ENCODE assay signal across 8 cellular contexts in genomic region chr1:150976879-150977694, GRCh38. TPM values are rescaled to one million over a fixed set of nuclear protein-coding genes. Genes with fewer than 3 reads are reported as not detected.
DNase-seq lines count a peak whose midpoint lies in the region; ATAC-seq and TF ChIP-seq lines count a peak whose summit lies in the region.

No MANE protein-coding gene starts in this region.

- no peak for TF ChIP-seq CTCF in PC-9 (conservative IDR thresholded peaks at IDR 0.05)
- TF ChIP-seq CTCF in esophagus squamous epithelium (IDR thresholded peaks at IDR 0.05): no peak
- no peak for TF ChIP-seq CTCF in neural crest cell (conservative IDR thresholded peaks at IDR 0.05)

- POLR2A ChIA-PET in PC-9 (lab: Charles Lee; ENCODE audit: unreplicated experiment): interaction anchor here (0.6 to 0.7 kb wide), 3 partner anchors 17 to 409 kb away, joined by 3 to 11 read pairs (median 6); no protein-coding TSS in a partner anchor

- no peak overlapping the region for H3K27ac Mint-ChIP-seq in neural crest cell (ENCODE audit: unreplicated experiment)
- peak overlapping the region; percentile 77 to 93 for H3K27ac Mint-ChIP-seq in stimulated activated naive CD8-positive, alpha-beta T cell treated with anti-CD3 and anti-CD28 coated beads, Interleukin-15, amount 100 ng/mL, for 72 hours

- H3K4me3 Mint-ChIP-seq in neural crest cell: peak overlapping the region; percentile 72
- H3K4me3 Mint-ChIP-seq in stimulated activated naive CD8-positive, alpha-beta T cell treated with anti-CD3 and anti-CD28 coated beads, Interleukin-15, amount 100 ng/mL, for 72 hours: peak overlapping the region; percentile 88 to 92

- H3K4me3 ChIP-seq in PC-9 (peak overlapping the region; percentile 35; the same call in 1 of the 2 replicates), esophagus squamous epithelium (no peak overlapping the region)

- in situ Hi-C loops in G401 (cut with HindIII; ENCODE audit: low sequenced_read_pairs): no loop called here

- 29 to 36% methylated on average over 9 to 11 of the region's 11 CpGs for WGBS in esophagus squamous epithelium, 2 donors

- no peaks in the 10 kb centered on the region for H3K9me3 Mint-ChIP-seq in neural crest cell
- H3K9me3 Mint-ChIP-seq in stimulated activated naive CD8-positive, alpha-beta T cell treated with anti-CD3 and anti-CD28 coated beads, Interleukin-15, amount 100 ng/mL, for 72 hours: no peaks in the 10 kb centered on the region

- ATAC-seq in stimulated activated naive CD8-positive, alpha-beta T cell treated with anti-CD3 and anti-CD28 coated beads, Interleukin-15, amount 100 ng/mL, for 72 hours: peak; percentile 69
- ATAC-seq in HG02981 (IDR thresholded peaks at IDR 0.05; ENCODE audit: unreplicated experiment): no peak

- CTCF ChIA-PET in PC-9 (lab: Charles Lee): interaction anchor here (0.6 to 0.9 kb wide), 3 partner anchors 19 to 51 kb away, joined by 3 to 9 read pairs (median 5); partner anchors contain the start of gene SETDB1

- no peaks in the 10 kb centered on the region for H3K27me3 ChIP-seq in PC-9 (ENCODE audit: insufficient read depth, low read depth)
- no peaks in the 10 kb centered on the region for H3K27me3 ChIP-seq in esophagus squamous epithelium

- no peaks in the 10 kb centered on the region for H3K27me3 Mint-ChIP-seq in neural crest cell (ENCODE audit: low read depth)
- no peaks in the 10 kb centered on the region for H3K27me3 Mint-ChIP-seq in stimulated activated naive CD8-positive, alpha-beta T cell treated with anti-CD3 and anti-CD28 coated beads, Interleukin-15, amount 100 ng/mL, for 72 hours

- peaks cover 82% of the 10 kb centered on the region for H3K4me1 ChIP-seq in PC-9 (replicated peaks; ENCODE audit: insufficient read depth)
- peaks cover 24 to 83% (median 50%) of the 10 kb centered on the region in 3 donors for H3K4me1 ChIP-seq in esophagus squamous epithelium

- BruUV-seq in PC-9 (replicated peaks; lab: Mats Ljungman, UMichigan): TSS peak; percentile 23

- H3K4me1 Mint-ChIP-seq in neural crest cell: peaks cover 43% of the 10 kb centered on the region
- H3K4me1 Mint-ChIP-seq in stimulated activated naive CD8-positive, alpha-beta T cell treated with anti-CD3 and anti-CD28 coated beads, Interleukin-15, amount 100 ng/mL, for 72 hours: peaks cover 63% of the 10 kb centered on the region

- H3K36me3 ChIP-seq in PC-9 (ENCODE audit: low read depth) (no peaks in the 10 kb centered on the region), esophagus squamous epithelium (no peaks in the 10 kb centered on the region)

- H3K9me3 ChIP-seq in PC-9 (ENCODE audit: insufficient read depth, low read depth) (no peaks in the 10 kb centered on the region), esophagus squamous epithelium (no peaks in the 10 kb centered on the region)

- DNase-seq in GM03348 (ENCODE audit: low spot score) (peak; percentile 54), PC-9 (peak; percentile 86 to 93), activated T-cell treated with anti-CD3 and anti-CD28 coated beads for 48 hours (ENCODE audit: low read depth) (peak; percentile 69), esophagus squamous epithelium (lab: John Stamatoyannopoulos, UW) (peak; percentile 36), neural crest cell (ENCODE audit: low read depth, low spot score) (no peak), G401 (ENCODE audit: low spot score) (no peak)
- DNase-seq in stimulated activated naive CD8-positive, alpha-beta T cell treated with anti-CD3 and anti-CD28 coated beads, Interleukin-15, amount 100 ng/mL, for 72 hours: peak; percentile 62 to 86

- H3K27ac ChIP-seq in PC-9 (peak overlapping the region; percentile 71), esophagus squamous epithelium (peak overlapping the region; percentile 11 to 71 (median 61))

- 0 out of 2 replicates have a peak, but pooled peaks cover 8% of the 10 kb centered on the region for H4K20me1 ChIP-seq in PC-9 (ENCODE audit: insufficient read depth)

- no peaks in the 10 kb centered on the region for H3K36me3 Mint-ChIP-seq in neural crest cell (ENCODE audit: low read depth)

- H3K4me2 ChIP-seq in PC-9: peak overlapping the region; percentile 73

- H3K9me2 ChIP-seq in PC-9 (ENCODE audit: insufficient read depth): no peaks in the 10 kb centered on the region

- peaks cover 56% of the 10 kb centered on the region for H3F3A ChIP-seq in PC-9 (ENCODE audit: insufficient read depth, low read depth)

- peak in 1 of 4 donors; percentile 58 for TF ChIP-seq POLR2A in esophagus squamous epithelium (IDR thresholded peaks at IDR 0.05)

- intact Hi-C loops in PC-9 (cut with micrococcal nuclease; ENCODE audit: unreplicated experiment) (loop anchor here (2.0 to 10.0 kb wide), 5 partner anchors 82 to 722 kb away; partner anchors contain the start of genes ARNT, CA14, CDC42SE1 and ENSA), esophagus squamous epithelium (cut with DNase I) (no loop called here)

- H2AFZ ChIP-seq in PC-9: peak overlapping the region; percentile 36; the same call in 1 of the 2 replicates

- H3K79me2 ChIP-seq in PC-9 (ENCODE audit: low read depth): peaks cover 20% of the 10 kb centered on the region

RNA-seq across cellular contexts. Expression of gene CERS2, which starts 2.5 kb away (rescaled TPM):
- total RNA-seq in PC-9 (2021): 113 TPM in 2 replicates
- 10 to 100 TPM; 18.2 to 72.7 (median 45.4) TPM for total RNA-seq in esophagus squamous epithelium
- 149 and 156 TPM in 2 replicates for total RNA-seq in neural crest cell
- 38.3 and 68.8 TPM in 2 replicates for total RNA-seq in G401 (2014; rRNA removed; shearing (Covaris generic))

RNA-seq across cellular contexts. Expression of gene ANXA9, which starts 5.0 kb away (rescaled TPM):
- total RNA-seq in PC-9 (2021) (10.6 and 12.9 TPM in 2 replicates), esophagus squamous epithelium (1 to 10 TPM; 1.2 to 7.8 (median 4.4) TPM), neural crest cell (not detected in 2 replicates)
- total RNA-seq in G401 (2014; rRNA removed; shearing (Covaris generic)): 2.7 and 3.6 TPM in 2 replicates

RNA-seq across cellular contexts. Expression of gene MINDY1, which starts 29.6 kb away (rescaled TPM):
- total RNA-seq in PC-9 (2021) (15.6 and 17.6 TPM in 2 replicates), esophagus squamous epithelium (10 to 100 TPM; 25.4 to 52.5 (median 37.1) TPM), neural crest cell (19.2 and 19.6 TPM in 2 replicates)
- total RNA-seq in G401 (2014; rRNA removed; shearing (Covaris generic)): 8.1 and 12.7 TPM in 2 replicates

RNA-seq across cellular contexts. Expression of gene PRUNE1, which starts 31.2 kb away (rescaled TPM):
- total RNA-seq in PC-9 (2021) (26.6 and 30.7 TPM in 2 replicates), esophagus squamous epithelium (10 to 100 TPM in 3 of 4 donors, 1 to 10 TPM in 1; 8.9 to 21.0 (median 15.9) TPM), neural crest cell (16.6 and 22.5 TPM in 2 replicates)
- total RNA-seq in G401 (2014; rRNA removed; shearing (Covaris generic)): 9.4 and 12.0 TPM in 2 replicates

RNA-seq across cellular contexts. Expression of gene SETDB1, which starts 50.9 kb away (rescaled TPM):
- 45.6 and 51.1 TPM in 2 replicates for total RNA-seq in PC-9 (2021)
- total RNA-seq in esophagus squamous epithelium: 10 to 100 TPM; 20.5 to 39.5 (median 25.3) TPM
- 77.9 and 81.6 TPM in 2 replicates for total RNA-seq in neural crest cell
- 28.2 and 33.5 TPM in 2 replicates for total RNA-seq in G401 (2014; rRNA removed; shearing (Covaris generic))

Comparison
In these comparisons a context has a peak if more than half of its experiments do, and no peak if none do; other contexts are left out.
1. DNase-seq: peak in GM03348 (single experiment), PC-9 (2 of 2), activated T-cell treated with anti-CD3 and anti-CD28 coated beads for 48 hours (single experiment), esophagus squamous epithelium (single experiment) and stimulated activated naive CD8-positive, alpha-beta T cell treated with anti-CD3 and anti-CD28 coated beads, Interleukin-15, amount 100 ng/mL, for 72 hours (2 of 2); none in neural crest cell (single experiment) and G401 (single experiment).